ENCODE assay signal across 8 cellular contexts in the genomic region with DNA sequence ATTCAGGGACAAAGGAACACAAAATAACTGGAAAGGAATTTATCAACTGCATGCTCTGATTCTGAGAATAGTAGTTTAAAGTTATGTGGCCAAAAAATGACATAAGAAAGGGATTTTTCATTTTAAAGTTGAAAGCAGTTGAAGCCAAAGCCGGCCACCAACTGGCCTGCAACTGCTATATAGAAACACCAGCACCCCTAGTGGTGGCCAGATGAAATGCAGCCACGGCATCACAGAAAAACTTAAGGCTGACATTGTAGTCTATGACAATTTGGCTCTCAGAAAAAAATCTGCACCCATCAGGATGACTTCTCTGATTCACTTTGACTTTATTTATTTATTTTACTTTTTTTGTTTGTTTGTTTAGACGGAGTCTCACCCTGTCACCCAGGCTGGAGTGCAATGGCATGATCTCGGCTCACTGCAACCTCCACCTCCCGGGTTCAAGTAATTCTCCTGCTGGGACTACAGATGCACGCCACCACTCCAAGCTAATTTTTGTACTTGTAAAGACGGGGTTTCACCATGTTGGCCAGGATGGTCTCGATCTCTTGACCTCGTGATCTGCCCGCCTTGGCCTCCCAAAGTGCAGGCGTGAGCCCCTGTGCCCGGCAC. TPM values are rescaled to one million over a fixed set of nuclear protein-coding genes. Genes with fewer than 3 reads are reported as not detected.
A peak's percentile ranks its signal among the peaks of the same experiment; 100 is the strongest.
DNase-seq lines count a peak whose midpoint lies in the region; ATAC-seq, FAIRE-seq and TF ChIP-seq lines count a peak whose summit lies in the region.

No MANE protein-coding gene starts in this region.

- H3K9me3 ChIP-seq in Peyer's patch (no peaks in the 10 kb centered on the region), pancreas (no peaks in the 10 kb centered on the region), upper lobe of right lung (no peaks in the 10 kb centered on the region)

- ATAC-seq in pancreas (peak in 3 of 4 donors; percentile 80 to 85 (median 85)), upper lobe of right lung (peak; percentile 89)

- 68% methylated on average over 12 of the region's 12 CpGs for WGBS in pancreas, 2 donors

- no peak for TF ChIP-seq POLR2A in Peyer's patch (IDR thresholded peaks at IDR 0.05)

- H3K36me3 ChIP-seq in Peyer's patch (no peaks in the 10 kb centered on the region), pancreas (no peaks in the 10 kb centered on the region), upper lobe of right lung (no peaks in the 10 kb centered on the region)

- H3K27ac ChIP-seq in Peyer's patch (no peak overlapping the region), pancreas (no peak overlapping the region), upper lobe of right lung (no peak overlapping the region)

- no peak overlapping the region for H3K4me3 ChIP-seq in Peyer's patch
- H3K4me3 ChIP-seq in pancreas, result no peak overlapping the region
- H3K4me3 ChIP-seq in upper lobe of right lung, result no peak overlapping the region

- TF ChIP-seq CTCF in GM20000 (IDR thresholded peaks at IDR 0.05; ENCODE audit: extremely low read depth, missing control alignments) (peak; percentile 87), Peyer's patch (IDR thresholded peaks at IDR 0.05) (peak; percentile 80 to 94 (median 84)), pancreas (IDR thresholded peaks at IDR 0.05) (peak; percentile 83 to 97 (median 94)), upper lobe of right lung (IDR thresholded peaks at IDR 0.05) (peak; percentile 98)

- peak; percentile 21 for DNase-seq in DMS153 treated with DMSO at 0.1 percent for 48 hours (lab: John Stamatoyannopoulos, UW; ENCODE audit: unreplicated experiment)
- peak; percentile 67 for DNase-seq in GM20000 (ENCODE audit: low spot score)
- peak; percentile 80 for DNase-seq in HT-29 (ENCODE audit: low spot score)
- peak; percentile 68 to 84 (median 69) for DNase-seq in Peyer's patch
- peak; percentile 35 for DNase-seq in activated T-helper 9 cell treated with anti-CD3 and anti-CD28 coated beads, Interleukin-2, amount 50 U/mL, for 16 hours (ENCODE audit: low read depth)
- DNase-seq in frontal cortex (ENCODE audit: low spot score in 2 of 2), result peak; percentile 10 to 47
- DNase-seq in pancreas, result peak; percentile 20 to 75 (median 66)
- DNase-seq in upper lobe of right lung, result peak; percentile 77

- FAIRE-seq in frontal cortex (lab: Jason Lieb, UNC), result no peak
- FAIRE-seq in pancreas (lab: Jason Lieb, UNC), result peak; percentile 23

- H3K27me3 ChIP-seq in Peyer's patch (no peaks in the 10 kb centered on the region), pancreas (no peaks in the 10 kb centered on the region), upper lobe of right lung (no peaks in the 10 kb centered on the region)

- intact Hi-C loops in pancreas (cut with DNase I), result no loop called here
- intact Hi-C loops in upper lobe of right lung (cut with DNase I), result no loop called here

- H3K4me1 ChIP-seq in Peyer's patch (no peaks in the 10 kb centered on the region), pancreas (no peaks in the 10 kb centered on the region), upper lobe of right lung (no peaks in the 10 kb centered on the region)

RNA-seq across cellular contexts. Expression of a gene that starts 59.2 kb away (rescaled TPM):
- total RNA-seq in HT-29 (2014; rRNA removed; shearing (Covaris generic)), result 74.5 and 74.8 TPM in 2 replicates
- total RNA-seq in Peyer's patch (10 to 100 TPM in 3 of 4 donors, 1 to 10 TPM in 1; 9.1 to 28.5 (median 20.1) TPM), frontal cortex (51.8 TPM), pancreas (1 to 10 TPM; 4.3 to 6.7 (median 5.8) TPM), upper lobe of right lung (8.8 TPM)
- polyA plus RNA-seq in pancreas, result 1 to 10 TPM; 2.8 to 3.5 TPM

Comparison
In these comparisons a context has a peak if more than half of its experiments do, and no peak if none do; other contexts are left out.
1. DNase-seq: peak in every context shown above with its lines; median percentile 80 in HT-29; 77 in upper lobe of right lung; 69 in Peyer's patch; 67 in GM20000; 66 in pancreas; 35 in activated T-helper 9 cell treated with anti-CD3 and anti-CD28 coated beads, Interleukin-2, amount 50 U/mL, for 16 hours; 28 in frontal cortex; 21 in DMS153 treated with DMSO at 0.1 percent for 48 hours.